In genomic region chr14:97604731-97605130, GRCh38 we compare ENCODE assay signal across 19 cellular contexts.
"Had no signal": no experiment of that assay in that cellular context is flagged by ENCODE, and none has a peak within 500 bp of the region (broad histone marks: within the 10 kb centered on the region; RNA-seq: fewer than 3 reads in every experiment).

No MANE protein-coding gene starts in this region.

- H3K4me1 ChIP-seq: neural progenitor cell, right atrium auricular region, sigmoid colon, tibial nerve had no signal

- H3K4me3 Mint-ChIP-seq: neural progenitor cell had no signal

- H3K27me3 ChIP-seq: neural progenitor cell, ovary, right atrium auricular region, sigmoid colon, tibial nerve, upper lobe of right lung had no signal

- H3K4me1 Mint-ChIP-seq: neural progenitor cell had no signal

- H3K4me3 ChIP-seq: coronary artery, heart left ventricle, lung, neural progenitor cell, ovary, right atrium auricular region, sigmoid colon, skin epidermis, tibial nerve, upper lobe of right lung had no signal

- H3K9me3 ChIP-seq: ovary, right atrium auricular region, upper lobe of right lung had no signal

- H3K27ac Mint-ChIP-seq: neural progenitor cell had no signal

- H3K27ac ChIP-seq: coronary artery, neural progenitor cell, ovary, right atrium auricular region, sigmoid colon, tibial nerve, upper lobe of right lung had no signal

- ATAC-seq: heart left ventricle; left colon; left ventricle myocardium superior; naive thymus-derived CD8-positive, alpha-beta T cell; stimulated activated naive CD8-positive, alpha-beta T cell treated with anti-CD3 and anti-CD28 coated beads, Interleukin-15, Interleukin-2, amounts not matched to agents 100 U/mL and 50 U/mL, for 24 hours; upper lobe of right lung had no signal

- H3K9me3 Mint-ChIP-seq: neural progenitor cell had no signal

- H3K36me3 Mint-ChIP-seq: neural progenitor cell had no signal

- H3K27me3 Mint-ChIP-seq: naive thymus-derived CD8-positive, alpha-beta T cell had no signal

- DNase-seq: effector CD4-positive, alpha-beta T cell; heart left ventricle; hippocampal formation; left colon; left ventricle myocardium superior; naive thymus-derived CD8-positive, alpha-beta T cell; nucleus accumbens; ovary; sigmoid colon; stimulated activated CD4-positive, alpha-beta T cell treated with anti-CD3 and anti-CD28 coated beads, Interleukin-12 subunit alpha, Interleukin-12 subunit beta, amount 100 ng/mL, for 4 hours; stimulated activated CD4-positive, alpha-beta T cell treated with anti-CD3 and anti-CD28 coated beads, Interleukin-2, amount 100 ng/mL, for 48 hours; stimulated activated naive CD8-positive, alpha-beta T cell treated with anti-CD3 and anti-CD28 coated beads, Interleukin-15, Interleukin-2, amounts not matched to agents 100 U/mL and 50 U/mL, for 24 hours; upper lobe of right lung had no signal

- H3K36me3 ChIP-seq: heart left ventricle, neural progenitor cell, ovary, right atrium auricular region, sigmoid colon, tibial nerve, upper lobe of right lung had no signal
